In genomic region chr12:52247622-52248540, GRCh38 we compare ENCODE assay signal across 1 cellular context.
TF ChIP-seq lines count a peak whose summit lies in the region.

No MANE protein-coding gene starts in this region.

TF ChIP-seq in GM23338, 12 proteins besides CTCF, POLR2A, EP300 and RAD21 (continued from another document):
- TF ChIP-seq ZNF462 (CRISPR knock-in tag; IDR thresholded peaks at IDR 0.05) (no peak), REST (IDR thresholded peaks at IDR 0.05; ENCODE audit: unreplicated experiment) (no peak)
